8 cellular contexts compared by ENCODE assay signal in the genomic region with DNA sequence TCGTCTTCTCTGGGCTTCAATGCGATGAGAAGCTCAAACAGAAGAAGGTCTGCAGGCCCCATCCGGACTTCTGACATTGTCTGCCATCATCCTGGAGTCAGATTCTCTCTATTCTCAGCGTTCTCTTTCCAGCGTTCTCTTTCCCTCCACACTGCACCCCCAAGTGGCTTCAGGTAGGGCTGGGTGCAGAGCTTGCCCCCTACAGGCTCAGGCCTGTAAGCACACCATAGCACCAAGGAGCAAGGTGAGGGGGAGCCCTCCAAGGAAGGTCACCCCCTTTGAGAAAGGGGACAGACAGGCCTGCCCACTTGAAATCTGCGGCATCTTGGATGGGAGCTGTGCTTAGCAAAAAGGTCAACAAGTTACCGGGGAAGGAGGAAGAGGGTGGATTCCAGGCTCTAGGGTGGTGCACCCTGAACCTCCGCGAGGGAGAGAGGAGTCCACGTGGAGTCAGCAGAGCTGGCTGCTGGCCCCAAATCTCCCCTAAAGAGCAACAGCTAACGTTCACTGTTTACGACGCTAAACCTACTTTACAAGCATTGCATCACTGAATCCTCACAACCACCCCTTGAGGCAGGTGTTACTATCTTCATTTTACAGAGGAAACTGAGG. TPM values are rescaled to one million over a fixed set of nuclear protein-coding genes. Genes with fewer than 3 reads are reported as not detected.
A peak's percentile ranks its signal among the peaks of the same experiment; 100 is the strongest.
DNase-seq lines count a peak whose midpoint lies in the region; ATAC-seq and TF ChIP-seq lines count a peak whose summit lies in the region.

No MANE protein-coding gene starts in this region.

- H3K9me3 ChIP-seq in sigmoid colon: no peaks in the 10 kb centered on the region

- ATAC-seq in HG02798 (IDR thresholded peaks at IDR 0.05; ENCODE audit: poor library complexity, unreplicated experiment): peak; percentile 65

- H3K36me3 ChIP-seq in sigmoid colon: peaks cover 9 to 84% (median 33%) of the 10 kb centered on the region in 4 donors

- no peak for TF ChIP-seq POLR2A in sigmoid colon (IDR thresholded peaks at IDR 0.05)

- H3K27me3 ChIP-seq in sigmoid colon: no peaks in the 10 kb centered on the region

- intact Hi-C loops in sigmoid colon (cut with DNase I): loop anchor here (5.0 kb wide), 1 partner anchor 46 kb away; no protein-coding TSS in a partner anchor

- DNase-seq in fibroblast of pulmonary artery (ENCODE audit: low read depth) (no peak), sigmoid colon (no peak), mucosa of gallbladder (ENCODE audit: low spot score) (no peak), occipital lobe (lab: John Stamatoyannopoulos, UW) (no peak), NCI-H1694 treated with DMSO at 0.1 percent for 48 hours (lab: John Stamatoyannopoulos, UW) (no peak)

- TF ChIP-seq CTCF in GM12872 (IDR thresholded peaks at IDR 0.05; ENCODE audit: insufficient read depth, low read depth, low read length) (peak; percentile 95), WI38 (IDR thresholded peaks at IDR 0.05; ENCODE audit: low read depth, low read length) (peak; percentile 97), fibroblast of pulmonary artery (IDR thresholded peaks at IDR 0.05; ENCODE audit: low read length, missing control alignments) (peak; percentile 91), sigmoid colon (IDR thresholded peaks at IDR 0.05) (peak; percentile 59 to 89 (median 80))

- no peak overlapping the region for H3K4me3 ChIP-seq in WI38 (ENCODE audit: low read depth, low read length)
- no peak overlapping the region for H3K4me3 ChIP-seq in fibroblast of pulmonary artery (replicated peaks; ENCODE audit: low read depth, low read length)
- no peak overlapping the region for H3K4me3 ChIP-seq in sigmoid colon

- TF ChIP-seq EP300 in sigmoid colon (IDR thresholded peaks at IDR 0.05): no peak

- peaks cover 0 to 8% (median 6%) of the 10 kb centered on the region in 4 donors for H3K4me1 ChIP-seq in sigmoid colon

- WGBS in sigmoid colon, 2 donors: 72 to 75% methylated on average over 13 of the region's 13 CpGs

- H3K27ac ChIP-seq in sigmoid colon: no peak overlapping the region

RNA-seq across cellular contexts. Expression of a gene that starts 27.5 kb away (rescaled TPM):
- 1,000 to 10,000 TPM in 2 of 4 donors, 100 to 1,000 TPM in 2; 616 to 2,079 (median 918) TPM for total RNA-seq in sigmoid colon
- polyA plus RNA-seq in sigmoid colon: 1,000 to 10,000 TPM in 1 of 3 donors, 100 to 1,000 TPM in 1, 10 to 100 TPM in 1; 85.1 to 1,326 (median 302) TPM
- 131 TPM for total RNA-seq in mucosa of gallbladder
- total RNA-seq in occipital lobe: 12.3 TPM

RNA-seq across cellular contexts. Expression of a gene that starts 32.9 kb away (rescaled TPM):
- total RNA-seq in sigmoid colon (10 to 100 TPM; 55.1 to 73.1 (median 62.8) TPM), mucosa of gallbladder (124 TPM), occipital lobe (18.1 TPM)
- polyA plus RNA-seq in sigmoid colon: 100 to 1,000 TPM; 153 to 210 (median 195) TPM
